Comparison of ENCODE assay signal across 9 cellular contexts in the genomic region with DNA sequence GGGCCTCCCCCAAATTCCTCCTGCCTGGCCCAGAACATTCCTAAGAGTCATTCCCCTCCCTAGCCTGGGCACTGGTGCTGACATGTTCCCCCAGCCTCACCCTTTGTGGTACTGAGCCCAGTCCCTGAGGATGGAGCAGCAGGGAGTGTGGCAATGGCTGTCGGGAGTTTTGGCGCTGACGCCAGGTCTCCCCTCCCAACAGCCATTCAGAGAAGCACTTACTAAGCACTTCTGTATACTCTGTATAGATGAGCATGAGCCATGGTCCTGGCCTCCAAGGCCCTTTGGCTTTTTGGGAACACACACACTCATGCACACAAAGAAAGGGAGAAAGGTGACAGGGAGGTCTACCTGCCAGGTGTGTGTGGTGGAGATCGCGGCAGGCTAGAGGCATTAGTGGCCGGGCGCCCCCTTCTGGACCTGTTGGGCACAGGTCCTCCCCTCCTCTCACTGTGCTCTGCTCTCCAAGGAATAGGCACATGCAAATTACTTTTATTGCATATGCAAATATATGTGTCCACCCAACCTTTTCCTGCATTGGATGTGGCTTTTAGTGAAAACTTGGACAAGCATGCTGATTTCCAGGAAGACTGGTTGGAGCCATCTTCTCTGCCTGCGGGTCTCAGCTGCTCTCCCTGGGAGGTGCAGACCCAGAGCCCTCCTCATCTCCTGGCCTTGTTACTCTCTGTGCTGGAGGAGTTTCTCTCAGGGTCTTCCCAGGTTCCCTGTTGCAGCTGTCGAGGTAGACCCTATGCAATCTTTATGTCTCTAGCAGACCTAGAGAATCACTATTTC. TPM values are rescaled to one million over a fixed set of nuclear protein-coding genes. Genes with fewer than 3 reads are reported as not detected.
DNase-seq lines count a peak whose midpoint lies in the region; ATAC-seq and TF ChIP-seq lines count a peak whose summit lies in the region.
"Had no signal": no experiment of that assay in that cellular context is flagged by ENCODE, and none has a peak within 500 bp of the region (broad histone marks: within the 10 kb centered on the region; RNA-seq: fewer than 3 reads in every experiment).

No MANE protein-coding gene starts in this region.

- H3K4me1 Mint-ChIP-seq in activated CD8-positive, alpha-beta memory T cell treated with anti-CD3 and anti-CD28 coated beads, Interleukin-2, amount 10 ng/mL, durations not matched to agents 7 days and 5 days, result no peaks in the 10 kb centered on the region
- peaks cover 1% of the 10 kb centered on the region for H3K4me1 Mint-ChIP-seq in endodermal cell
- H3K4me1 Mint-ChIP-seq in naive thymus-derived CD4-positive, alpha-beta T cell, result peaks cover 0 to 4% (median 0%) of the 10 kb centered on the region in 7 donors

- TF ChIP-seq EP300 in suprapubic skin (IDR thresholded peaks at IDR 0.05), result no peak

- H3K9me3 Mint-ChIP-seq in activated CD8-positive, alpha-beta memory T cell treated with anti-CD3 and anti-CD28 coated beads, Interleukin-2, amount 10 ng/mL, durations not matched to agents 7 days and 5 days (ENCODE audit: low read depth), result no peaks in the 10 kb centered on the region
- no peaks in the 10 kb centered on the region for H3K9me3 Mint-ChIP-seq in endodermal cell
- H3K9me3 Mint-ChIP-seq in naive thymus-derived CD4-positive, alpha-beta T cell, result no peaks in the 10 kb centered on the region

- POLR2A ChIA-PET in naive thymus-derived CD4-positive, alpha-beta T cell (lab: Charles Lee), result interaction anchor here (1.0 kb wide), 1 partner anchor 173 kb away, joined by 3 read pairs; no protein-coding TSS in a partner anchor

- no peaks in the 10 kb centered on the region for H3K4me1 ChIP-seq in endodermal cell (ENCODE audit: control insufficient read depth, insufficient read depth, low read length)
- H3K4me1 ChIP-seq in naive thymus-derived CD4-positive, alpha-beta T cell (ENCODE audit: control insufficient read depth in 2 of 2, insufficient read depth in 2 of 2, low read length in 2 of 2), result no peaks in the 10 kb centered on the region
- peaks cover 20% of the 10 kb centered on the region for H3K4me1 ChIP-seq in suprapubic skin

- H3K4me3 Mint-ChIP-seq in activated CD8-positive, alpha-beta memory T cell treated with anti-CD3 and anti-CD28 coated beads, Interleukin-2, amount 10 ng/mL, durations not matched to agents 7 days and 5 days, result no peak overlapping the region
- no peak overlapping the region for H3K4me3 Mint-ChIP-seq in endodermal cell
- no peak overlapping the region for H3K4me3 Mint-ChIP-seq in naive thymus-derived CD4-positive, alpha-beta T cell

- DNase-seq in NCI-H1694 treated with DMSO at 0.1 percent for 48 hours (lab: John Stamatoyannopoulos, UW) (peak; percentile 38), NCI-H1694 (lab: John Stamatoyannopoulos, UW) (no peak), NCI-H2171 (lab: John Stamatoyannopoulos, UW) (peak; percentile 63), endodermal cell (peak; percentile 95), suprapubic skin (ENCODE audit: low spot score in 2 of 2) (peak in 1 of 2 donors; percentile 67)
- peak; percentile 65 for DNase-seq in activated CD8-positive, alpha-beta memory T cell treated with anti-CD3 and anti-CD28 coated beads, Interleukin-2, amount 10 ng/mL, durations not matched to agents 7 days and 5 days
- peak; percentile 51 to 73 (median 61) for DNase-seq in naive thymus-derived CD4-positive, alpha-beta T cell

- peaks cover 3% of the 10 kb centered on the region for H3K36me3 Mint-ChIP-seq in activated CD8-positive, alpha-beta memory T cell treated with anti-CD3 and anti-CD28 coated beads, Interleukin-2, amount 10 ng/mL, durations not matched to agents 7 days and 5 days
- H3K36me3 Mint-ChIP-seq in endodermal cell (ENCODE audit: low read depth), result peaks cover 34% of the 10 kb centered on the region
- peaks cover 5 to 17% (median 7%) of the 10 kb centered on the region in 5 donors for H3K36me3 Mint-ChIP-seq in naive thymus-derived CD4-positive, alpha-beta T cell

- CTCF ChIA-PET in activated CD8-positive, alpha-beta memory T cell treated with anti-CD3 and anti-CD28 coated beads, Interleukin-2, amount 10 ng/mL, durations not matched to agents 7 days and 5 days (lab: Charles Lee), result interaction anchor here (0.9 to 3.2 kb wide), 16 partner anchors 8 to 315 kb away, joined by 3 to 11 read pairs (median 4); a partner anchor contains a TSS
- CTCF ChIA-PET in naive thymus-derived CD4-positive, alpha-beta T cell (lab: Charles Lee), result interaction anchor here (0.6 to 2.1 kb wide), 7 partner anchors 92 to 182 kb away, joined by 3 to 11 read pairs (median 4); a partner anchor contains a TSS

- H3K36me3 ChIP-seq in endodermal cell (ENCODE audit: control insufficient read depth, insufficient read depth, low read length) (peaks cover 5% of the 10 kb centered on the region), suprapubic skin (peaks cover 52% of the 10 kb centered on the region)
- H3K36me3 ChIP-seq in naive thymus-derived CD4-positive, alpha-beta T cell (ENCODE audit: control insufficient read depth in 2 of 3, insufficient read depth in 3 of 3, low read length in 3 of 3), result peaks cover 0 to 69% (median 11%) of the 10 kb centered on the region in 3 experiments

- intact Hi-C loops in naive thymus-derived CD4-positive, alpha-beta T cell (cut with micrococcal nuclease), result loop anchor here (1.0 to 10.0 kb wide), 6 partner anchors 47 to 172 kb away; a partner anchor contains a TSS

- H3K9ac ChIP-seq in endodermal cell (ENCODE audit: extremely low read depth, low read length, poor library complexity, severe bottlenecking), result no peak overlapping the region

- no peak for TF ChIP-seq POLR2A in suprapubic skin (IDR thresholded peaks at IDR 0.05)

- no peaks in the 10 kb centered on the region for H3K27me3 Mint-ChIP-seq in activated CD8-positive, alpha-beta memory T cell treated with anti-CD3 and anti-CD28 coated beads, Interleukin-2, amount 10 ng/mL, durations not matched to agents 7 days and 5 days
- H3K27me3 Mint-ChIP-seq in endodermal cell (ENCODE audit: insufficient read depth), result no peaks in the 10 kb centered on the region
- no peaks in the 10 kb centered on the region for H3K27me3 Mint-ChIP-seq in naive thymus-derived CD4-positive, alpha-beta T cell

- peak; percentile 97 for TF ChIP-seq CTCF in endodermal cell (conservative IDR thresholded peaks at IDR 0.05)
- TF ChIP-seq CTCF in suprapubic skin (IDR thresholded peaks at IDR 0.05), result peak; percentile 71 to 72

- H3K27me3 ChIP-seq in endodermal cell (ENCODE audit: control insufficient read depth, insufficient read depth, low read length, poor library complexity, severe bottlenecking) (no peaks in the 10 kb centered on the region), suprapubic skin (no peaks in the 10 kb centered on the region)
- no peaks in the 10 kb centered on the region for H3K27me3 ChIP-seq in naive thymus-derived CD4-positive, alpha-beta T cell (ENCODE audit: control insufficient read depth in 2 of 2, insufficient read depth in 2 of 2, low read length in 2 of 2)

- H3K27ac ChIP-seq in endodermal cell (ENCODE audit: low read depth, low read length) (no peak overlapping the region), suprapubic skin (no peak overlapping the region)
- no peak overlapping the region for H3K27ac ChIP-seq in naive thymus-derived CD4-positive, alpha-beta T cell (ENCODE audit: low read depth, low read length)

- H3K9me3 ChIP-seq in endodermal cell (ENCODE audit: control insufficient read depth, low read length) (no peaks in the 10 kb centered on the region), suprapubic skin (no peaks in the 10 kb centered on the region)
- H3K9me3 ChIP-seq in naive thymus-derived CD4-positive, alpha-beta T cell (ENCODE audit: control insufficient read depth in 2 of 3, low read length in 3 of 3), result no peaks in the 10 kb centered on the region

- H3K27ac Mint-ChIP-seq in activated CD8-positive, alpha-beta memory T cell treated with anti-CD3 and anti-CD28 coated beads, Interleukin-2, amount 10 ng/mL, durations not matched to agents 7 days and 5 days, result no peak overlapping the region
- no peak overlapping the region for H3K27ac Mint-ChIP-seq in endodermal cell
- no peak overlapping the region for H3K27ac Mint-ChIP-seq in naive thymus-derived CD4-positive, alpha-beta T cell

- no peak overlapping the region for H3K4me3 ChIP-seq in endodermal cell (ENCODE audit: low read length)
- H3K4me3 ChIP-seq in naive thymus-derived CD4-positive, alpha-beta T cell (ENCODE audit: low read length), result no peak overlapping the region
- no peak overlapping the region for H3K4me3 ChIP-seq in suprapubic skin

- peak; percentile 80 for ATAC-seq in activated CD8-positive, alpha-beta memory T cell treated with anti-CD3 and anti-CD28 coated beads, Interleukin-2, amount 10 ng/mL, durations not matched to agents 7 days and 5 days
- ATAC-seq in naive thymus-derived CD4-positive, alpha-beta T cell, result peak; percentile 90
- no peak for ATAC-seq in GM18511 (IDR thresholded peaks at IDR 0.05; ENCODE audit: unreplicated experiment)

- WGBS in endodermal cell (ENCODE audit: insufficient coverage in 1 of 2, insufficient read length in 1 of 2), 2 experiments, result 53 to 92% methylated on average over 3 to 9 of the region's 9 CpGs
- 44% methylated on average over 7 of the region's 9 CpGs for WGBS in suprapubic skin

RNA-seq across cellular contexts. Expression of a gene that starts 17.4 kb away (rescaled TPM):
- 1 to 10 TPM in 1 of 2 experiments, under 1 TPM in 1; 0.98 to 1.2 TPM for total RNA-seq in activated CD8-positive, alpha-beta memory T cell treated with anti-CD3 and anti-CD28 coated beads, Interleukin-2, amount 10 ng/mL, durations not matched to agents 7 days and 5 days
- total RNA-seq in endodermal cell (1 to 10 TPM in 1 of 2 donors, under 1 TPM in 1; 0.82 to 4.8 TPM), suprapubic skin (1 to 10 TPM; 3.7 to 9.8 (median 7.5) TPM)
- polyA plus RNA-seq in endodermal cell (2013, experiment 1 of 2), result 1.00 TPM
- 0.62 TPM for polyA plus RNA-seq in endodermal cell (2013, experiment 2 of 2)
- total RNA-seq in naive thymus-derived CD4-positive, alpha-beta T cell, result 10 to 100 TPM in 2 of 5 experiments, 1 to 10 TPM in 2, under 1 TPM in 1; 0.82 to 37.2 (median 5.9) TPM
- polyA plus RNA-seq in naive thymus-derived CD4-positive, alpha-beta T cell, result 1 to 10 TPM in 1 of 2 donors, under 1 TPM in 1; 0.95 to 1.1 TPM

RNA-seq across cellular contexts. Expression of a gene that starts 20.9 kb away (rescaled TPM):
- total RNA-seq in activated CD8-positive, alpha-beta memory T cell treated with anti-CD3 and anti-CD28 coated beads, Interleukin-2, amount 10 ng/mL, durations not matched to agents 7 days and 5 days, result under 1 TPM; 0.40 to 0.41 TPM
- 1 to 10 TPM in 1 of 2 donors, under 1 TPM in 1; 0.71 to 1.2 TPM for total RNA-seq in endodermal cell
- 0.46 TPM for polyA plus RNA-seq in endodermal cell (2013, experiment 1 of 2)
- 0.33 TPM for polyA plus RNA-seq in endodermal cell (2013, experiment 2 of 2)
- 1 to 10 TPM in 3 of 5 experiments, under 1 TPM in 2; 0.34 to 6.5 (median 1.0) TPM for total RNA-seq in naive thymus-derived CD4-positive, alpha-beta T cell
- polyA plus RNA-seq in naive thymus-derived CD4-positive, alpha-beta T cell, result under 1 TPM in 1 of 2 donors, not detected in 1; 0.24 TPM
- 1 to 10 TPM; 1.7 to 6.0 (median 2.4) TPM for total RNA-seq in suprapubic skin

RNA-seq across cellular contexts. Expression of a gene that starts 48.8 kb away (rescaled TPM):
- total RNA-seq in activated CD8-positive, alpha-beta memory T cell treated with anti-CD3 and anti-CD28 coated beads, Interleukin-2, amount 10 ng/mL, durations not matched to agents 7 days and 5 days, result 100 to 1,000 TPM in 1 of 2 experiments, 10 to 100 TPM in 1; 87.4 to 107 TPM
- total RNA-seq in endodermal cell (10 to 100 TPM; 75.0 to 79.7 TPM), suprapubic skin (100 to 1,000 TPM; 141 to 352 (median 169) TPM)
- polyA plus RNA-seq in endodermal cell (2013, experiment 1 of 2), result 51.0 TPM
- 46.8 TPM for polyA plus RNA-seq in endodermal cell (2013, experiment 2 of 2)
- total RNA-seq in naive thymus-derived CD4-positive, alpha-beta T cell, result 100 to 1,000 TPM in 4 of 5 experiments, 10 to 100 TPM in 1; 88.8 to 142 (median 125) TPM
- 10 to 100 TPM in 1 of 2 donors, 1 to 10 TPM in 1; 8.3 to 20.4 TPM for polyA plus RNA-seq in naive thymus-derived CD4-positive, alpha-beta T cell

RNA-seq across cellular contexts. Expression of a gene that starts 50.1 kb away (rescaled TPM):
- total RNA-seq in activated CD8-positive, alpha-beta memory T cell treated with anti-CD3 and anti-CD28 coated beads, Interleukin-2, amount 10 ng/mL, durations not matched to agents 7 days and 5 days, result not detected
- total RNA-seq in endodermal cell, result not detected
- polyA plus RNA-seq in endodermal cell (2013, experiment 1 of 2), result not detected
- not detected for polyA plus RNA-seq in endodermal cell (2013, experiment 2 of 2)
- 1 to 10 TPM in 1 of 5 experiments, not detected in 4; 1.6 TPM for total RNA-seq in naive thymus-derived CD4-positive, alpha-beta T cell
- not detected for polyA plus RNA-seq in naive thymus-derived CD4-positive, alpha-beta T cell
- total RNA-seq in suprapubic skin, result not detected
- total RNA-seq: glomerular endothelial cell had no signal

RNA-seq across cellular contexts. Expression of a gene that starts 57.9 kb away (rescaled TPM):
- total RNA-seq in activated CD8-positive, alpha-beta memory T cell treated with anti-CD3 and anti-CD28 coated beads, Interleukin-2, amount 10 ng/mL, durations not matched to agents 7 days and 5 days, result 10 to 100 TPM; 82.3 to 84.6 TPM
- total RNA-seq in endodermal cell, result 10 to 100 TPM; 59.9 to 76.9 TPM
- polyA plus RNA-seq in endodermal cell (2013, experiment 1 of 2), result 63.1 TPM
- 59.5 TPM for polyA plus RNA-seq in endodermal cell (2013, experiment 2 of 2)
- total RNA-seq in naive thymus-derived CD4-positive, alpha-beta T cell, result 10 to 100 TPM; 27.0 to 82.6 (median 44.1) TPM
- polyA plus RNA-seq in naive thymus-derived CD4-positive, alpha-beta T cell, result 10 to 100 TPM; 57.8 to 86.8 TPM
- total RNA-seq in suprapubic skin, result 10 to 100 TPM; 35.7 to 74.3 (median 41.6) TPM
